Comparison of ENCODE assay signal across 14 cellular contexts in the genomic region with DNA sequence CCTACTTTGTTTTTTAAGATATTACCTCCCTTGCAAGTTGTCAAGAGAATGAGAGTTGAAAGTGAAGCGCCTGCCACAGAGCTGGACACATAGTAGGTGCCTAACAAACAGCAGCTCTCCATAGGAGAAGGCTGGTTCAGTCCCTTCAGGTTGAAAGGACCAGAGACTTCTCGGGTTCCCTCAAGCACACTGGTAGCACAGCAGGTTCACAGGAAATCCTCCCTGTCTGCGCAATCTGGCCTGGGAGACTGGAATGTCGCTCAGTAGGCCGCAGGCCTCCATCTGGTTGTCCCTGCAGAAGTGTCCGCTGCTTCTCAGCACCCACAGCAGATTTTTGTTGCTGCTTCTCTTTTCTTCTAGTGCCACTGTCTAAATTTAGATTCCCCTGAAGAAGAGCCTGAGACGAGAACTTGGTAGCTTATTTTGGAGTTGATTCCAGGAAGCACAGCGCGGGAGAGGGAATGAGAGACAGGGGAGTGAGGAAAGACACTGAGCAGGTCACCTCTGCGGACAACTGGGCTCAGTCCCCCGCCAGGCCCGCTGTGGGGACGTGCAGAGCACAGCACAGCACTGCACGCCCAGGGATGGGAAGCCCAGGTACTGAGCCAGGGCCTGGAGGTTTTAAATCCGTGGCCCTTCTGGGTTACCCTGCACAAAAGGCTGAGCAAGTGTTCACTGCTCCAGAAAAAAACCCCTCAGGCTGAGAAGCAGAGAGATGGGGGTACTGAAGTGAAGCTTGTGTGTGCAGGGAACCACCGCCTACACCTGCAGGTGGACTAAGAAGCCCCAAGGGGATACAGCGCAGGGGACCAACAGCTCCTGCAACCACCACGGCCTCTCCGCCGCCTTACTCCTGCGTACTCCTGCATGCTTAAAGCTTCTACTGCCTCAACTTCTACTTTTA. TPM values are rescaled to one million over a fixed set of nuclear protein-coding genes. Genes with fewer than 3 reads are reported as not detected.
A peak's percentile ranks its signal among the peaks of the same experiment; 100 is the strongest.
DNase-seq lines count a peak whose midpoint lies in the region; ATAC-seq and TF ChIP-seq lines count a peak whose summit lies in the region.
"Had no signal": no experiment of that assay in that cellular context is flagged by ENCODE, and none has a peak within 500 bp of the region (broad histone marks: within the 10 kb centered on the region; RNA-seq: fewer than 3 reads in every experiment).

No MANE protein-coding gene starts in this region.

- no peak overlapping the region for H2AK5ac ChIP-seq in neuronal stem cell (ENCODE audit: low read depth, low read length)

- H3K9ac ChIP-seq in neuronal stem cell (ENCODE audit: low read depth, low read length, poor library complexity): no peak overlapping the region

- no peaks in the 10 kb centered on the region for H3K4me1 Mint-ChIP-seq in natural killer cell treated with Interleukin-12 subunit alpha and Interleukin-12 subunit beta and Interleukin-15 and Interleukin-18, amount 100 ng/mL, for 72 hours (ENCODE audit: low read depth in 2 of 2)

- H3K4me3 ChIP-seq in esophagus muscularis mucosa (no peak overlapping the region), neuronal stem cell (ENCODE audit: low read length in 2 of 2) (no peak overlapping the region)
- H3K4me3 ChIP-seq: gastrocnemius medialis had no signal

- H3K36me3 Mint-ChIP-seq in natural killer cell treated with Interleukin-12 subunit alpha and Interleukin-12 subunit beta and Interleukin-15 and Interleukin-18, amount 100 ng/mL, for 72 hours: no peaks in the 10 kb centered on the region

- peaks cover 3 to 15% (median 11%) of the 10 kb centered on the region in 4 donors for H3K4me1 ChIP-seq in esophagus muscularis mucosa
- H3K4me1 ChIP-seq in neuronal stem cell (ENCODE audit: control insufficient read depth in 2 of 2, insufficient read depth in 1 of 2, low read depth in 1 of 2, low read length in 2 of 2): no peaks in the 10 kb centered on the region

- no peak overlapping the region for H2BK15ac ChIP-seq in neuronal stem cell (ENCODE audit: low read length)

- H3K9me3 Mint-ChIP-seq in natural killer cell treated with Interleukin-12 subunit alpha and Interleukin-12 subunit beta and Interleukin-15 and Interleukin-18, amount 100 ng/mL, for 72 hours: no peaks in the 10 kb centered on the region

- H3K27me3 Mint-ChIP-seq in natural killer cell treated with Interleukin-12 subunit alpha and Interleukin-12 subunit beta and Interleukin-15 and Interleukin-18, amount 100 ng/mL, for 72 hours: no peaks in the 10 kb centered on the region

- CTCF ChIA-PET in GM10248 (lab: Yijun Ruan, JAX): interaction anchor here (1.3 to 1.4 kb wide), 3 partner anchors 16 to 60 kb away, joined by 3 read pairs; no protein-coding TSS in a partner anchor

- H2BK120ac ChIP-seq in neuronal stem cell (ENCODE audit: low read depth, low read length): no peak overlapping the region

- WGBS in esophagus muscularis mucosa: 67% methylated on average over 20 of the region's 21 CpGs
- WGBS in neuronal stem cell (ENCODE audit: extremely low coverage in 2 of 2, insufficient read length in 2 of 2, insufficient replicate concordance in 1 of 2), 2 donors: no CpG with 5 or more reads among the region's 21 CpGs

- no peak overlapping the region for H3K4me3 Mint-ChIP-seq in natural killer cell treated with Interleukin-12 subunit alpha and Interleukin-12 subunit beta and Interleukin-15 and Interleukin-18, amount 100 ng/mL, for 72 hours

- H2AFZ ChIP-seq in neuronal stem cell (ENCODE audit: low read length): peak overlapping the region; percentile 26

- no peak for TF ChIP-seq CTCF in GM10248 (IDR thresholded peaks at IDR 0.05; ENCODE audit: control extremely low read depth, extremely low read depth, low read depth, missing control alignments)
- TF ChIP-seq CTCF in esophagus muscularis mucosa (IDR thresholded peaks at IDR 0.05): no peak

- H4K91ac ChIP-seq in neuronal stem cell (ENCODE audit: low read depth, low read length, poor library complexity): no peak overlapping the region

- H3K9me3 ChIP-seq in esophagus muscularis mucosa: no peaks in the 10 kb centered on the region
- no peaks in the 10 kb centered on the region for H3K9me3 ChIP-seq in neuronal stem cell (replicated peaks in 1 of 2; ENCODE audit: control insufficient read depth in 2 of 2, insufficient read depth in 1 of 2, low read depth in 1 of 2, low read length in 2 of 2)
- H3K9me3 ChIP-seq: gastrocnemius medialis had no signal

- H3K36me3 ChIP-seq in esophagus muscularis mucosa (no peaks in the 10 kb centered on the region), neuronal stem cell (replicated peaks in 1 of 2; ENCODE audit: control insufficient read depth in 2 of 2, insufficient read depth in 2 of 2, low read length in 2 of 2) (no peaks in the 10 kb centered on the region)
- H3K36me3 ChIP-seq: gastrocnemius medialis had no signal

- H2BK12ac ChIP-seq in neuronal stem cell (ENCODE audit: low read length): no peak overlapping the region

- H3K18ac ChIP-seq in neuronal stem cell (ENCODE audit: low read length): no peak overlapping the region

- POLR2A ChIA-PET in GM10248 (lab: Yijun Ruan, JAX): no interaction called here

- H4K8ac ChIP-seq in neuronal stem cell (ENCODE audit: low read depth, low read length): peak overlapping the region; percentile 30

- H2BK5ac ChIP-seq in neuronal stem cell (ENCODE audit: low read length): no peak overlapping the region

- no peak for ATAC-seq in GM19328 (IDR thresholded peaks at IDR 0.05; ENCODE audit: unreplicated experiment)
- no peak for ATAC-seq in GM19351 (IDR thresholded peaks at IDR 0.05; ENCODE audit: unreplicated experiment)
- ATAC-seq in natural killer cell treated with Interleukin-12 subunit alpha and Interleukin-12 subunit beta and Interleukin-15 and Interleukin-18, amount 100 ng/mL, for 72 hours: no peak

- H3K23ac ChIP-seq in neuronal stem cell (ENCODE audit: low read depth, low read length, poor library complexity): peak overlapping the region; percentile 3

- H3K27me3 ChIP-seq in esophagus muscularis mucosa (no peaks in the 10 kb centered on the region), neuronal stem cell (ENCODE audit: control insufficient read depth in 3 of 3, insufficient read depth in 3 of 3, low read depth in 1 of 3, low read length in 3 of 3) (no peaks in the 10 kb centered on the region)
- H3K27me3 ChIP-seq: gastrocnemius medialis had no signal

- TF ChIP-seq EP300 in esophagus muscularis mucosa (IDR thresholded peaks at IDR 0.05): no peak

- H3K4me2 ChIP-seq in neuronal stem cell (ENCODE audit: insufficient read depth, low read length, poor library complexity, severe bottlenecking): no peak overlapping the region

- TF ChIP-seq POLR2A in esophagus muscularis mucosa (IDR thresholded peaks at IDR 0.05; ENCODE audit: low read depth): no peak

- DNase-seq in GM10248 (ENCODE audit: extremely low spot score) (peak; percentile 52), MV-4-11 (lab: John Stamatoyannopoulos, UW) (peak; percentile 65), esophagus muscularis mucosa (ENCODE audit: extremely low spot score) (no peak), neuronal stem cell (ENCODE audit: low spot score) (no peak), D341Med (ENCODE audit: low spot score) (no peak)
- DNase-seq in natural killer cell treated with Interleukin-12 subunit alpha and Interleukin-12 subunit beta and Interleukin-15 and Interleukin-18, amount 100 ng/mL, for 72 hours (ENCODE audit: low spot score): no peak
- DNase-seq: activated effector memory CD4-positive, alpha-beta T cell treated with Interleukin-2 at 50 U/mL for 16 hours; midbrain; NCI-H1930; NCI-H524 had no signal

- H3K27ac Mint-ChIP-seq in natural killer cell treated with Interleukin-12 subunit alpha and Interleukin-12 subunit beta and Interleukin-15 and Interleukin-18, amount 100 ng/mL, for 72 hours: no peak overlapping the region

- no peaks in the 10 kb centered on the region for H3K79me1 ChIP-seq in neuronal stem cell (ENCODE audit: low read depth, low read length)

- H3K4ac ChIP-seq in neuronal stem cell (ENCODE audit: low read length): no peak overlapping the region

- H3K27ac ChIP-seq in esophagus muscularis mucosa (replicated peaks in 1 of 4): peak overlapping the region; percentile 42 to 69 (median 49)
- no peak overlapping the region for H3K27ac ChIP-seq in neuronal stem cell (replicated peaks; ENCODE audit: low read length)
- H3K27ac ChIP-seq: VCaP had no signal

- intact Hi-C loops in esophagus muscularis mucosa (cut with DNase I): no loop called here

- no peak overlapping the region for H3K14ac ChIP-seq in neuronal stem cell (ENCODE audit: low read length)

RNA-seq across cellular contexts. Expression of gene RBX1, which starts 31.6 kb away (rescaled TPM):
- total RNA-seq in esophagus muscularis mucosa: 10 to 100 TPM; 35.6 to 44.4 (median 39.6) TPM
- polyA plus RNA-seq in neuronal stem cell (2013, experiment 1 of 2): 116 TPM
- polyA plus RNA-seq in neuronal stem cell (2013, experiment 2 of 2): 120 TPM
- 10 to 100 TPM; 47.8 to 65.9 TPM for total RNA-seq in natural killer cell treated with Interleukin-12 subunit alpha and Interleukin-12 subunit beta and Interleukin-15 and Interleukin-18, amount 100 ng/mL, for 72 hours

Comparison
In these comparisons a context has a peak if more than half of its experiments do, and no peak if none do; other contexts are left out.
1. DNase-seq: peak in GM10248 (single experiment) and MV-4-11 (single experiment); none in esophagus muscularis mucosa (single experiment), neuronal stem cell (single experiment), natural killer cell treated with Interleukin-12 subunit alpha and Interleukin-12 subunit beta and Interleukin-15 and Interleukin-18, amount 100 ng/mL, for 72 hours (single experiment) and D341Med (single experiment).